In the genomic region with DNA sequence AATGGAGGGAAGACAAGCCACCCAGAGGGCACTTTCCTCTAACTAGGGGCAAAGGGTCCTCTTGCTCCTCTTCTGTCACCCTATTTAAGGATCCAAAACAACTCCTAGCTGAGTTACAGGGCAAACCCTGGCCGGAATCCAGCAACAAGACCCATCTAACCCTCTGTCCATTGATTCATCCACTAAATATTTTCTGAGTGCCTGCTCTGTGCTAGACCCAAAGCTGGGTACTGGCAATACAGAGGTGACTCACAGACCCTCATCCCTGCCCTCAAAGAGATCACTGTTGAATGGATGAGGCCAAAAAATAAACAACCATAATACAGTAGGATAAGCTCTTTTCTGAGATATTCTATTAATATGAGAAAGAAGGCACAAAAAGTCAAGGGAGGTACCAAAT, we compare ENCODE assay signal across 23 cellular contexts.
"Had no signal": no experiment of that assay in that cellular context is flagged by ENCODE, and none has a peak within 500 bp of the region (broad histone marks: within the 10 kb centered on the region; RNA-seq: fewer than 3 reads in every experiment).

No MANE protein-coding gene starts in this region.

- DNase-seq: activated CD4-positive, alpha-beta T cell treated with anti-CD3 and anti-CD28 coated beads, Interleukin-2, amount 10 ng/mL, durations not matched to agents 7 days and 5 days; activated CD4-positive, CD25-positive, alpha-beta regulatory T cell treated with anti-CD3 and anti-CD28 coated beads, Interleukin-2, amount 50 U/mL, for 72 hours; activated CD8-positive, alpha-beta T cell treated with anti-CD3 and anti-CD28 coated beads, Interleukin-2, amount 10 ng/mL, durations not matched to agents 7 days and 5 days; activated T-cell treated with anti-CD3 and anti-CD28 coated beads, Interleukin-2, amount 50 U/mL, for 24 hours; aorta; central memory CD4-positive, alpha-beta T cell; dermis blood vessel endothelial cell; effector CD8-positive, alpha-beta T cell; hypothalamus; left ventricle myocardium superior; ovary; psoas muscle; right cardiac atrium; stimulated activated CD4-positive, alpha-beta T cell treated with anti-CD3 and anti-CD28 coated beads, Interleukin-12 subunit alpha, Interleukin-12 subunit beta, amount 100 ng/mL, for 4 hours; stimulated activated CD4-positive, alpha-beta T cell treated with anti-CD3 and anti-CD28 coated beads, Interleukin-4, amount 100 ng/mL, for 4 hours; stimulated activated naive CD8-positive, alpha-beta T cell treated with anti-CD3 and anti-CD28 coated beads, Interleukin-15, amount 100 ng/mL, for 72 hours; tibial artery; WERI-Rb-1 had no signal

- H3K36me3 Mint-ChIP-seq: activated naive CD4-positive, alpha-beta T cell treated with anti-CD3 and anti-CD28 coated beads, Interleukin-2, amount 50 U/mL, for 72 hours; brain had no signal

- H3K4me1 Mint-ChIP-seq: activated T-helper 17 cell treated with anti-CD3 and anti-CD28 coated beads, Interleukin-2, amount 50 U/mL, for 72 hours had no signal

- H3K27ac ChIP-seq: neutrophil, ovary, psoas muscle, tibial artery, WERI-Rb-1 had no signal

- ATAC-seq: activated CD8-positive, alpha-beta T cell treated with anti-CD3 and anti-CD28 coated beads, Interleukin-2, amount 10 ng/mL, durations not matched to agents 7 days and 5 days; activated naive CD4-positive, alpha-beta T cell treated with anti-CD3 and anti-CD28 coated beads, Interleukin-2, amount 50 U/mL, for 72 hours; activated T-helper 17 cell treated with anti-CD3 and anti-CD28 coated beads, Interleukin-2, amount 50 U/mL, for 72 hours; left ventricle myocardium superior; psoas muscle; right cardiac atrium; stimulated activated naive CD8-positive, alpha-beta T cell treated with anti-CD3 and anti-CD28 coated beads, Interleukin-15, amount 100 ng/mL, for 72 hours had no signal

- H3K27me3 ChIP-seq: ovary, tibial artery had no signal

- H3K27ac Mint-ChIP-seq: activated CD4-positive, alpha-beta T cell treated with anti-CD3 and anti-CD28 coated beads, Interleukin-2, amount 10 ng/mL, durations not matched to agents 7 days and 5 days; activated CD8-positive, alpha-beta T cell treated with anti-CD3 and anti-CD28 coated beads, Interleukin-2, amount 10 ng/mL, durations not matched to agents 7 days and 5 days; activated naive CD4-positive, alpha-beta T cell treated with anti-CD3 and anti-CD28 coated beads, Interleukin-2, amount 50 U/mL, for 72 hours; activated T-cell treated with anti-CD3 and anti-CD28 coated beads, Interleukin-2, amount 50 U/mL, for 24 hours; activated T-helper 17 cell treated with anti-CD3 and anti-CD28 coated beads, Interleukin-2, amount 50 U/mL, for 72 hours; brain; nephron; stimulated activated naive CD8-positive, alpha-beta T cell treated with anti-CD3 and anti-CD28 coated beads, Interleukin-15, amount 100 ng/mL, for 72 hours had no signal

- H3K9me3 Mint-ChIP-seq: activated CD4-positive, alpha-beta T cell treated with anti-CD3 and anti-CD28 coated beads, Interleukin-2, amount 10 ng/mL, durations not matched to agents 7 days and 5 days; activated naive CD4-positive, alpha-beta T cell treated with anti-CD3 and anti-CD28 coated beads, Interleukin-2, amount 50 U/mL, for 72 hours; activated T-cell treated with anti-CD3 and anti-CD28 coated beads, Interleukin-2, amount 50 U/mL, for 24 hours; activated T-helper 17 cell treated with anti-CD3 and anti-CD28 coated beads, Interleukin-2, amount 50 U/mL, for 72 hours; brain; nephron; stimulated activated naive CD8-positive, alpha-beta T cell treated with anti-CD3 and anti-CD28 coated beads, Interleukin-15, amount 100 ng/mL, for 72 hours had no signal

- H3K4me3 Mint-ChIP-seq: activated CD4-positive, alpha-beta T cell treated with anti-CD3 and anti-CD28 coated beads, Interleukin-2, amount 10 ng/mL, durations not matched to agents 7 days and 5 days; activated CD8-positive, alpha-beta T cell treated with anti-CD3 and anti-CD28 coated beads, Interleukin-2, amount 10 ng/mL, durations not matched to agents 7 days and 5 days; activated T-cell treated with anti-CD3 and anti-CD28 coated beads, Interleukin-2, amount 50 U/mL, for 24 hours; activated T-helper 17 cell treated with anti-CD3 and anti-CD28 coated beads, Interleukin-2, amount 50 U/mL, for 72 hours; brain; nephron; stimulated activated naive CD8-positive, alpha-beta T cell treated with anti-CD3 and anti-CD28 coated beads, Interleukin-15, amount 100 ng/mL, for 72 hours had no signal
